Comparison of ENCODE assay signal across 19 cellular contexts in genomic region chr6:33834401-33835392, GRCh38. TPM values are rescaled to one million over a fixed set of nuclear protein-coding genes. Genes with fewer than 3 reads are reported as not detected.
DNase-seq lines count a peak whose midpoint lies in the region; ATAC-seq and TF ChIP-seq lines count a peak whose summit lies in the region.
"Had no signal": no experiment of that assay in that cellular context is flagged by ENCODE, and none has a peak within 500 bp of the region (broad histone marks: within the 10 kb centered on the region; RNA-seq: fewer than 3 reads in every experiment).

No MANE protein-coding gene starts in this region.

- peaks cover 16% of the 10 kb centered on the region for H3K27me3 Mint-ChIP-seq in GM23338 (ENCODE audit: insufficient read depth, low read depth, poor library complexity)
- H3K27me3 Mint-ChIP-seq in WTC11 (ENCODE audit: low read depth): peaks cover 22% of the 10 kb centered on the region

- no peak overlapping the region for H2BK12ac ChIP-seq in neuronal stem cell (ENCODE audit: low read length)

- H3K4me3 Mint-ChIP-seq in GM23338 (no peak overlapping the region), WTC11 (no peak overlapping the region)
- H3K4me3 Mint-ChIP-seq: CD8-positive, alpha-beta memory T cell had no signal

- H4K20me1 ChIP-seq in GM23338 (replicated peaks; ENCODE audit: insufficient read depth): no peaks in the 10 kb centered on the region
- H4K20me1 ChIP-seq: BLaER1 had no signal

- DNase-seq in GM23338 (ENCODE audit: low spot score) (no peak), WTC11 (ENCODE audit: low spot score) (no peak), neuronal stem cell (ENCODE audit: low spot score) (no peak), NCI-H748 (lab: John Stamatoyannopoulos, UW; ENCODE audit: unreplicated experiment) (no peak), hepatic stellate cell (ENCODE audit: low spot score) (no peak)
- DNase-seq: NCI-H1048, NCI-H2107, NCI-H226, NCI-H748 treated with DMSO at 0.1 percent for 48 hours, Peyer's patch, SIG-M5, SW 1271 had no signal

- H3K4me1 ChIP-seq in GM23338 (ENCODE audit: insufficient read depth): peaks cover 19% of the 10 kb centered on the region
- peaks cover 4 to 18% of the 10 kb centered on the region in 2 donors for H3K4me1 ChIP-seq in neuronal stem cell (ENCODE audit: control insufficient read depth in 2 of 2, insufficient read depth in 1 of 2, low read depth in 1 of 2, low read length in 2 of 2)

- H3K9me3 ChIP-seq in neuronal stem cell (replicated peaks in 1 of 2; ENCODE audit: control insufficient read depth in 2 of 2, insufficient read depth in 1 of 2, low read depth in 1 of 2, low read length in 2 of 2): peaks cover 5 to 10% of the 10 kb centered on the region in 2 donors
- H3K9me3 ChIP-seq: Peyer's patch had no signal

- H2BK5ac ChIP-seq in neuronal stem cell (ENCODE audit: low read length): no peak overlapping the region

- H3K23ac ChIP-seq in neuronal stem cell (ENCODE audit: low read depth, low read length, poor library complexity): peak overlapping the region; percentile 25

- POLR2A ChIA-PET in WTC11 (lab: Charles Lee): interaction anchor here (0.6 kb wide), 1 partner anchor 324 kb away, joined by 4 read pairs; no protein-coding TSS in a partner anchor

- H3K27me3 ChIP-seq in GM23338 (ENCODE audit: insufficient read depth) (no peaks in the 10 kb centered on the region), neuronal stem cell (ENCODE audit: control insufficient read depth in 3 of 3, insufficient read depth in 3 of 3, low read depth in 1 of 3, low read length in 3 of 3) (peaks cover 0 to 9% (median 0%) of the 10 kb centered on the region in 3 experiments)
- H3K27me3 ChIP-seq: BLaER1, Peyer's patch had no signal

- CTCF ChIA-PET in WTC11 (lab: Charles Lee): interaction anchor here (0.8 to 1.2 kb wide), 2 partner anchors 65 to 220 kb away, joined by 3 read pairs; no protein-coding TSS in a partner anchor

- H3K36me3 Mint-ChIP-seq in GM23338 (ENCODE audit: low read depth): peaks cover 16% of the 10 kb centered on the region
- H3K36me3 Mint-ChIP-seq in WTC11: peaks cover 15% of the 10 kb centered on the region
- H3K36me3 Mint-ChIP-seq: CD8-positive, alpha-beta memory T cell had no signal

- no peaks in the 10 kb centered on the region for H3K79me2 ChIP-seq in GM23338 (replicated peaks; ENCODE audit: insufficient read depth)

- H2BK15ac ChIP-seq in neuronal stem cell (ENCODE audit: low read length): peak overlapping the region; percentile 83

- ATAC-seq in GM23338 (no peak), WTC11 (no peak), HG03378 (IDR thresholded peaks at IDR 0.05; ENCODE audit: unreplicated experiment) (no peak)

- H3K18ac ChIP-seq in neuronal stem cell (ENCODE audit: low read length): peak overlapping the region; percentile 57

- WGBS in neuronal stem cell (ENCODE audit: extremely low coverage in 2 of 2, insufficient read length in 2 of 2, insufficient replicate concordance in 1 of 2), 2 donors: no CpG with 5 or more reads among the region's 22 CpGs

- H3K27ac ChIP-seq in GM23338 (ENCODE audit: low read depth) (no peak overlapping the region), neuronal stem cell (replicated peaks; ENCODE audit: low read length) (no peak overlapping the region)
- H3K27ac ChIP-seq: BLaER1, Peyer's patch had no signal

- H3K4me1 Mint-ChIP-seq in GM23338 (peaks cover 29% of the 10 kb centered on the region), WTC11 (peaks cover 27% of the 10 kb centered on the region)

- H3K79me1 ChIP-seq in neuronal stem cell (ENCODE audit: low read depth, low read length): no peaks in the 10 kb centered on the region

- H3K9me3 Mint-ChIP-seq in GM23338 (peaks cover 27% of the 10 kb centered on the region), WTC11 (peaks cover 34% of the 10 kb centered on the region)

- no peak for TF ChIP-seq EP300 in Ishikawa (IDR thresholded peaks at IDR 0.05; ENCODE audit: borderline replicate concordance)

- no peak overlapping the region for H4K91ac ChIP-seq in neuronal stem cell (ENCODE audit: low read depth, low read length, poor library complexity)

- H3K36me3 ChIP-seq in GM23338 (ENCODE audit: insufficient read depth) (no peaks in the 10 kb centered on the region), neuronal stem cell (replicated peaks in 1 of 2; ENCODE audit: control insufficient read depth in 2 of 2, insufficient read depth in 2 of 2, low read length in 2 of 2) (no peaks in the 10 kb centered on the region)
- H3K36me3 ChIP-seq: BLaER1, Peyer's patch had no signal

- no peak overlapping the region for H3K27ac Mint-ChIP-seq in GM23338
- H3K27ac Mint-ChIP-seq in WTC11: no peak overlapping the region

- H3K4me3 ChIP-seq in GM23338 (no peak overlapping the region), neuronal stem cell (ENCODE audit: low read length in 2 of 2) (no peak overlapping the region)
- H3K4me3 ChIP-seq: BLaER1, Peyer's patch had no signal

- TF ChIP-seq RAD21 in Ishikawa (IDR thresholded peaks at IDR 0.05; ENCODE audit: low read depth): no peak

- no peaks in the 10 kb centered on the region for H3K9me2 ChIP-seq in GM23338 (ENCODE audit: insufficient read depth)

- H3K9ac ChIP-seq in neuronal stem cell (ENCODE audit: low read depth, low read length, poor library complexity): no peak overlapping the region
- H3K9ac ChIP-seq: BLaER1 had no signal

- H3K4me2 ChIP-seq in GM23338 (no peak overlapping the region), neuronal stem cell (ENCODE audit: insufficient read depth, low read length, poor library complexity, severe bottlenecking) (no peak overlapping the region)
- H3K4me2 ChIP-seq: BLaER1 had no signal

- peak overlapping the region; percentile 66 for H3K4ac ChIP-seq in neuronal stem cell (ENCODE audit: low read length)

- TF ChIP-seq CTCF in GM23338 (conservative IDR thresholded peaks at IDR 0.05; ENCODE audit: low read depth in 2 of 2): no peak
- TF ChIP-seq CTCF in WTC11 (IDR thresholded peaks at IDR 0.05): no peak

- no peaks in the 10 kb centered on the region for H3F3A ChIP-seq in GM23338 (replicated peaks; ENCODE audit: low read depth)

- H4K8ac ChIP-seq in neuronal stem cell (ENCODE audit: low read depth, low read length): no peak overlapping the region

- peak overlapping the region; percentile 52; the same call in 1 of the 2 replicates for H2AFZ ChIP-seq in GM23338
- no peak overlapping the region for H2AFZ ChIP-seq in neuronal stem cell (ENCODE audit: low read length)

- H2AK5ac ChIP-seq in neuronal stem cell (ENCODE audit: low read depth, low read length): no peak overlapping the region

- H3K14ac ChIP-seq in neuronal stem cell (ENCODE audit: low read length): no peak overlapping the region

- H2BK120ac ChIP-seq in neuronal stem cell (ENCODE audit: low read depth, low read length): no peak overlapping the region

TF ChIP-seq in GM23338, 12 proteins besides CTCF, POLR2A, EP300 and RAD21 (continues in another document):
- TF ChIP-seq ZNF114 (CRISPR knock-in tag; IDR thresholded peaks at IDR 0.05) (no peak), ZNF331 (CRISPR knock-in tag; IDR thresholded peaks at IDR 0.05; ENCODE audit: low read depth) (no peak), NANOG (IDR thresholded peaks at IDR 0.05; ENCODE audit: borderline replicate concordance) (no peak), JUNB (IDR thresholded peaks at IDR 0.05; ENCODE audit: unreplicated experiment) (no peak)

TF ChIP-seq in Ishikawa, 13 proteins besides CTCF, POLR2A, EP300 and RAD21:
- TF ChIP-seq, protein P1, sequence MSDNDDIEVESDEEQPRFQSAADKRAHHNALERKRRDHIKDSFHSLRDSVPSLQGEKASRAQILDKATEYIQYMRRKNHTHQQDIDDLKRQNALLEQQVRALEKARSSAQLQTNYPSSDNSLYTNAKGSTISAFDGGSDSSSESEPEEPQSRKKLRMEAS (IDR thresholded peaks at IDR 0.05): 0 out of 2 replicates have a peak, but pooled peaks have one; percentile 37
- TF ChIP-seq USF1 (IDR thresholded peaks at IDR 0.05) (peak; percentile 83), YY1 (IDR thresholded peaks at IDR 0.05; ENCODE audit: low read depth) (no peak), CREB1 (IDR thresholded peaks at IDR 0.05; ENCODE audit: low read depth) (no peak), TEAD4 (IDR thresholded peaks at IDR 0.05) (no peak), EGR1 (IDR thresholded peaks at IDR 0.05) (no peak)

TF ChIP-seq in WTC11, 78 proteins besides CTCF, POLR2A, EP300 and RAD21:
- TF ChIP-seq USF1 (CRISPR knock-in tag; IDR thresholded peaks at IDR 0.05) (peak; percentile 66), RELA (CRISPR knock-in tag; IDR thresholded peaks at IDR 0.05; ENCODE audit: borderline replicate concordance) (no peak), USF2 (CRISPR knock-in tag; IDR thresholded peaks at IDR 0.05) (peak; percentile 68), ZNF121 (CRISPR knock-in tag; IDR thresholded peaks at IDR 0.05) (no peak), NFYB (CRISPR knock-in tag; conservative IDR thresholded peaks at IDR 0.05; ENCODE audit: low read depth) (0 out of 2 replicates have a peak, but pooled peaks have one; percentile 36), CREB1 (CRISPR knock-in tag; IDR thresholded peaks at IDR 0.05) (no peak)

RNA-seq across cellular contexts. Expression of gene MLN, which starts 30.9 kb away (rescaled TPM):
- total RNA-seq in GM23338 (2014; rRNA removed; shearing (Covaris generic)): not detected in 2 replicates
- not detected in 2 replicates for polyA plus RNA-seq in GM23338 (2016; fragmentation: Nextera tagmentation; extraction: Ambion mirVana)
- not detected in 3 replicates for total RNA-seq in WTC11 (2021)
- polyA plus RNA-seq in neuronal stem cell (2013, experiment 1 of 2): not detected
- polyA plus RNA-seq in neuronal stem cell (2013, experiment 2 of 2): not detected
- total RNA-seq: CD8-positive, alpha-beta memory T cell; Daoy; H4; HT-29; Peyer's patch had no signal
- polyA plus RNA-seq: CD8-positive, alpha-beta memory T cell had no signal

RNA-seq across cellular contexts. Expression of gene LEMD2, which starts 45.8 kb away (rescaled TPM):
- total RNA-seq in GM23338 (2014; rRNA removed; shearing (Covaris generic)): 55.6 and 64.7 TPM in 2 replicates
- 28.6 and 32.0 TPM in 2 replicates for polyA plus RNA-seq in GM23338 (2016; fragmentation: Nextera tagmentation; extraction: Ambion mirVana)
- 46.6 to 62.9 TPM (median 48.2 TPM) in 3 replicates for total RNA-seq in WTC11 (2021)
- polyA plus RNA-seq in neuronal stem cell (2013, experiment 1 of 2): 30.6 TPM
- polyA plus RNA-seq in neuronal stem cell (2013, experiment 2 of 2): 30.2 TPM
